ENCODE assay signal across 1 cellular context in genomic region chr3:158732856-158733200, GRCh38.
A peak's percentile ranks its signal among the peaks of the same experiment; 100 is the strongest.
TF ChIP-seq lines count a peak whose summit lies in the region.

No MANE protein-coding gene starts in this region.

TF ChIP-seq in H1, 55 proteins besides CTCF, POLR2A, EP300 and RAD21:
- TF ChIP-seq CBX5 (IDR thresholded peaks at IDR 0.05; ENCODE audit: low read depth, low read length) (no peak), SUZ12 (IDR thresholded peaks at IDR 0.05; ENCODE audit: low read length) (no peak), RBBP5 (IDR thresholded peaks at IDR 0.05; ENCODE audit: borderline replicate concordance, low read depth, low read length) (no peak), NRF1 (IDR thresholded peaks at IDR 0.05; ENCODE audit: low read depth, low read length) (no peak), TBP (IDR thresholded peaks at IDR 0.05; ENCODE audit: low read depth, low read length) (peak; percentile 27; the same call in 1 of the 2 replicates), GTF2F1 (IDR thresholded peaks at IDR 0.05; ENCODE audit: borderline replicate concordance, low read depth, low read length) (no peak), SP4 (IDR thresholded peaks at IDR 0.05; ENCODE audit: low read length) (no peak), CBX8 (IDR thresholded peaks at IDR 0.05; ENCODE audit: borderline replicate concordance, low read depth, low read length) (no peak), CREB1 (IDR thresholded peaks at IDR 0.05) (no peak), ZNF274 (IDR thresholded peaks at IDR 0.05; ENCODE audit: borderline replicate concordance, extremely low read depth, low read length) (no peak)
- TF ChIP-seq, protein P1, sequence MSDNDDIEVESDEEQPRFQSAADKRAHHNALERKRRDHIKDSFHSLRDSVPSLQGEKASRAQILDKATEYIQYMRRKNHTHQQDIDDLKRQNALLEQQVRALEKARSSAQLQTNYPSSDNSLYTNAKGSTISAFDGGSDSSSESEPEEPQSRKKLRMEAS (IDR thresholded peaks at IDR 0.05), result peak; percentile 25; the same call in 1 of the 2 replicates
